ENCODE assay signal across 24 cellular contexts in genomic region chr3:153426803-153427202, GRCh38.
"Had no signal": no experiment of that assay in that cellular context is flagged by ENCODE, and none has a peak within 500 bp of the region (broad histone marks: within the 10 kb centered on the region; RNA-seq: fewer than 3 reads in every experiment).

No MANE protein-coding gene starts in this region.

- H3K27ac ChIP-seq: neural progenitor cell, ovary, parathyroid adenoma, psoas muscle, right lobe of liver, sigmoid colon, stomach, thoracic aorta, thyroid gland, tibial nerve, upper lobe of right lung, uterus had no signal

- H3K36me3 ChIP-seq: neural progenitor cell, ovary, right lobe of liver, sigmoid colon, stomach, thoracic aorta, thyroid gland, tibial nerve, upper lobe of right lung, uterus had no signal

- H3K4me3 ChIP-seq: neural progenitor cell, ovary, psoas muscle, right lobe of liver, sigmoid colon, stomach, thoracic aorta, thyroid gland, tibial nerve, upper lobe of right lung, uterus had no signal

- H3K4me1 ChIP-seq: neural progenitor cell, parathyroid adenoma, psoas muscle, right lobe of liver, sigmoid colon, stomach, thyroid gland, tibial nerve, upper lobe of right lung, uterus had no signal

- H3K27me3 ChIP-seq: neural progenitor cell, ovary, right lobe of liver, sigmoid colon, stomach, thyroid gland, tibial nerve, upper lobe of right lung, uterus had no signal

- DNase-seq: natural killer cell; occipital lobe; ovary; posterior cingulate gyrus; psoas muscle; right cardiac atrium; right lobe of liver; sigmoid colon; small intestine; stimulated activated CD4-positive, alpha-beta T cell treated with anti-CD3 and anti-CD28 coated beads, Interleukin-15, amount 100 ng/mL, for 24 hours; stimulated activated CD4-positive, alpha-beta T cell treated with anti-CD3 and anti-CD28 coated beads, Interleukin-2, amount 100 ng/mL, for 24 hours; stimulated activated CD4-positive, alpha-beta T cell treated with anti-CD3 and anti-CD28 coated beads, Interleukin-2, amount 100 ng/mL, for 48 hours; stimulated activated CD4-positive, alpha-beta T cell treated with anti-CD3 and anti-CD28 coated beads, Interleukin-4, amount 100 ng/mL, for 24 hours; stimulated activated naive B cell treated with anti-CD40 and anti-IgM and Interleukin-4, amounts not matched to agents 10 μg/mL and 1 μg/mL and 100 μg/mL, for 72 hours; stimulated activated naive CD4-positive, alpha-beta T cell treated with Interleukin-2 at 50 U/mL for 16 hours; stomach; thyroid gland; upper lobe of right lung; uterus had no signal

- ATAC-seq: natural killer cell; psoas muscle; right cardiac atrium; right lobe of liver; stimulated activated effector memory CD8-positive, alpha-beta T cell treated with anti-CD3 and anti-CD28 coated beads, Interleukin-12 subunit alpha, Interleukin-12 subunit beta, amount 100 ng/mL, for 72 hours; stimulated activated naive B cell treated with anti-CD40 and anti-IgM and Interleukin-4, amounts not matched to agents 10 μg/mL and 1 μg/mL and 100 μg/mL, for 72 hours; upper lobe of right lung had no signal

- H3K9me3 ChIP-seq: ovary, right lobe of liver, thyroid gland, upper lobe of right lung, uterus had no signal
